ENCODE assay signal across 1 cellular context in the genomic region with DNA sequence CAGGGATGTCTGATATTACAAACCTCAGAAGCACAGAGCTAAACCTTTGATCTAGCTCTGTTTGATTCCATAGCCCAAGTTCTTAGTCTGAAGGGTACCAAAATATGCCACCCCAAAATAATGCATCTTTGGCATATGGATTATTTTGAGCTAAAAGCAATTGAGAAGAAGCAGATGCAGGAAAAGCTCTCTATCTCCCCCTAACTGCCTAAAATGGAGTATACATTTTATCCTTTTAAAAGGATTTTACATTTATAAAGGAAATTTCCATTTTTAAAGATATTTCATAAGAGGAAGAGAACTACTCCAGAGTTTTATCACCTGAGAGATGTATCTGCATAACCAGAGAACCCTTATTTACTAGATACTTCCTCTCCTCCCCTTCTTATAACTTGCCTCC.
TF ChIP-seq lines count a peak whose summit lies in the region.

No MANE protein-coding gene starts in this region.

TF ChIP-seq in HCT116, 20 proteins besides CTCF, POLR2A, EP300 and RAD21 (continued from another document):
- TF ChIP-seq TCF7L2 (IDR thresholded peaks at IDR 0.05; ENCODE audit: borderline replicate concordance, extremely low read depth, insufficient read depth, insufficient read length) (no peak), SRF (IDR thresholded peaks at IDR 0.05; ENCODE audit: low read depth) (no peak), EZH2phosphoT487 (IDR thresholded peaks at IDR 0.05; ENCODE audit: borderline replicate concordance) (no peak), ZFX (IDR thresholded peaks at IDR 0.05) (no peak), REST (IDR thresholded peaks at IDR 0.05; ENCODE audit: low read depth) (no peak), SP1 (IDR thresholded peaks at IDR 0.05; ENCODE audit: low read depth) (no peak)
